ENCODE assay signal across 1 cellular context in the genomic region with DNA sequence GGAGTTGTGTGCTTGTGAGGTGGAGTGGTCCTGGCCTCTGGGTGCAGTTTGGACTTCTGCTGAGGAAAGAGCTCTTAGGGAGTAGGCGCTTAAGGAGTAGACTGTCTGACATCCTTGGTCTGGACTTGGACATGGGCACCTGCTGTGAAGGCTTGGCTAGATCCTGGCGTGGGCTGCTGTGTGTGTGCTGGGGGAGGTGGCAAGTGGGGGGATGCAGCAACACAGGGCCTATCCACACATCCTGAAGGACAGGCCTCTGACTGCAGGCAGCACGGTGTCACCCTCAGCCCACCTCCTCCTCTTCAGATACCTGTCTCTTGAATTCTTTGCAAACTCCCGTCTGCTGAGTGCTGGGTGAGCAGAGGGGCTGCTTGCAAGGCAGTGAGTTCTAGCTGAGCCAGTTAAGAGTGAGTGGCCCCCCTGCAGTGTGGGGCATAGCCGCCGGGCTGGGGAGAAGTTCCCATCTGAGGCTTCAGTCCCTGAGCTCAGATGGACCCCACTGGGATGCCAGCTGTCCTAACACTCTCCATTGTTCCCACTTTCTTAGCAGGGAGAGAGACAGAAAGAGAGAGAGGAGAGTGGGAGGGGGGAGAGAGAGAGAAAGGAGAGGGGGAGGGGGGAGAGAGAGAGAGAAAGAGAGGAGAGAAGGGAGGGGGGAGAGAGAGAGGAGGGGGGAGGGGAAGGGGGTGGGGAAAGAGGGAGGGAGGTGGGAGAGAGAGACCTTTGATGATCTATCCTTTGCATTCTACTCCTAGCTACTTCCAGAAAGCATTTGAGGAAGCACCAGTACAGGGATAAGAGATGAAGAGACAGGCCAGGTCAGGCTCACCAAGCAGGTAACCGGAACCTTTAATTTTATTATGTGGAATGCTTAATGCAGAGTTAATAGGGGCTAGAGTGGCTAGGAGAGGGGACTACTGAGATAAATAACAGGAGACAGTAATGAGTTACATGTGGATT.
A peak's percentile ranks its signal among the peaks of the same experiment; 100 is the strongest.
TF ChIP-seq lines count a peak whose summit lies in the region.

No MANE protein-coding gene starts in this region.

TF ChIP-seq in WTC11, 78 proteins besides CTCF, POLR2A, EP300 and RAD21:
- TF ChIP-seq ZNF423 (CRISPR knock-in tag; IDR thresholded peaks at IDR 0.05) (peak; percentile 63), FOXP1 (CRISPR knock-in tag; IDR thresholded peaks at IDR 0.05; ENCODE audit: borderline replicate concordance) (no peak), PRRX2 (CRISPR knock-in tag; IDR thresholded peaks at IDR 0.05) (no peak), NR3C1 (CRISPR knock-in tag; conservative IDR thresholded peaks at IDR 0.05; ENCODE audit: low read depth) (no peak), ZNF121 (CRISPR knock-in tag; IDR thresholded peaks at IDR 0.05) (no peak), ZNF219 (CRISPR knock-in tag; IDR thresholded peaks at IDR 0.05; ENCODE audit: borderline replicate concordance) (no peak), SMAD3 (CRISPR knock-in tag; IDR thresholded peaks at IDR 0.05; ENCODE audit: borderline replicate concordance) (no peak)
- TF ChIP-seq, protein P1, sequence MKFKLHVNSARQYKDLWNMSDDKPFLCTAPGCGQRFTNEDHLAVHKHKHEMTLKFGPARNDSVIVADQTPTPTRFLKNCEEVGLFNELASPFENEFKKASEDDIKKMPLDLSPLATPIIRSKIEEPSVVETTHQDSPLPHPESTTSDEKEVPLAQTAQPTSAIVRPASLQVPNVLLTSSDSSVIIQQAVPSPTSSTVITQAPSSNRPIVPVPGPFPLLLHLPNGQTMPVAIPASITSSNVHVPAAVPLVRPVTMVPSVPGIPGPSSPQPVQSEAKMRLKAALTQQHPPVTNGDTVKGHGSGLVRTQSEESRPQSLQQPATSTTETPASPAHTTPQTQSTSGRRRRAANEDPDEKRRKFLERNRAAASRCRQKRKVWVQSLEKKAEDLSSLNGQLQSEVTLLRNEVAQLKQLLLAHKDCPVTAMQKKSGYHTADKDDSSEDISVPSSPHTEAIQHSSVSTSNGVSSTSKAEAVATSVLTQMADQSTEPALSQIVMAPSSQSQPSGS (CRISPR knock-in tag; IDR thresholded peaks at IDR 0.05; ENCODE audit: borderline replicate concordance, low read depth) = no peak
